In genomic region chr10:69807696-69808095, GRCh38 we compare ENCODE assay signal across 14 cellular contexts. TPM values are rescaled to one million over a fixed set of nuclear protein-coding genes. Genes with fewer than 3 reads are reported as not detected.
DNase-seq lines count a peak whose midpoint lies in the region; TF ChIP-seq lines count a peak whose summit lies in the region.
"Had no signal": no experiment of that assay in that cellular context is flagged by ENCODE, and none has a peak within 500 bp of the region (broad histone marks: within the 10 kb centered on the region; RNA-seq: fewer than 3 reads in every experiment).

No MANE protein-coding gene starts in this region.

- H3F3A ChIP-seq in GM23248 (ENCODE audit: insufficient read depth) = no peaks in the 10 kb centered on the region

- H2AFZ ChIP-seq in GM23248 (0 out of 2 replicates have a peak overlapping the region, but pooled peaks have one; percentile 11), fibroblast of lung (ENCODE audit: low read length) (no peak overlapping the region), osteoblast (ENCODE audit: low read length) (no peak overlapping the region)

- H3K9me3 ChIP-seq in GM23248 (ENCODE audit: low read depth) (no peaks in the 10 kb centered on the region), fibroblast of lung (ENCODE audit: control insufficient read depth, insufficient read depth, low read depth, low read length) (no peaks in the 10 kb centered on the region), osteoblast (ENCODE audit: low read depth, low read length) (no peaks in the 10 kb centered on the region), Peyer's patch (no peaks in the 10 kb centered on the region)
- H3K9me3 ChIP-seq: MG63, neutrophil had no signal

- H3K27me3 ChIP-seq in GM23248 (replicated peaks; ENCODE audit: insufficient read depth) (no peaks in the 10 kb centered on the region), fibroblast of lung (ENCODE audit: control insufficient read depth, insufficient read depth, low read length) (no peaks in the 10 kb centered on the region), osteoblast (ENCODE audit: insufficient read depth, low read length) (no peaks in the 10 kb centered on the region), Peyer's patch (no peaks in the 10 kb centered on the region)
- H3K27me3 ChIP-seq: MG63 had no signal

- H3K9ac ChIP-seq in GM23248 (no peak overlapping the region), fibroblast of lung (ENCODE audit: insufficient read depth, low read length) (no peak overlapping the region)

- H3K9me2 ChIP-seq in GM23248 (ENCODE audit: insufficient read depth) = no peaks in the 10 kb centered on the region

- in situ Hi-C loops in GM23248 (cut with MboI) = no loop called here

- H3K4me3 ChIP-seq in GM23248 = peak overlapping the region; percentile 8; the same call in 1 of the 2 replicates
- H3K4me3 ChIP-seq in fibroblast of lung (replicated peaks in 1 of 4; ENCODE audit: control extremely low read depth in 1 of 4, insufficient read depth in 1 of 4, low read depth in 3 of 4, low read length in 4 of 4) = no peak overlapping the region
- H3K4me3 ChIP-seq in osteoblast (ENCODE audit: insufficient read depth, low read length) = peak overlapping the region; percentile 9
- H3K4me3 ChIP-seq in Peyer's patch = no peak overlapping the region
- H3K4me3 ChIP-seq: lung, MG63 had no signal

- TF ChIP-seq CTCF in fibroblast of lung (conservative IDR thresholded peaks at IDR 0.05 in 1 of 2, IDR thresholded peaks at IDR 0.05 in 1 of 2; ENCODE audit: low read depth in 1 of 2, low read length in 2 of 2) (no peak), osteoblast (IDR thresholded peaks at IDR 0.05; ENCODE audit: extremely low read depth, low read depth, low read length) (no peak), Peyer's patch (IDR thresholded peaks at IDR 0.05) (no peak)

- no peaks in the 10 kb centered on the region for H3K36me3 ChIP-seq in GM23248 (ENCODE audit: low read depth)
- peaks cover 2% of the 10 kb centered on the region for H3K36me3 ChIP-seq in fibroblast of lung (ENCODE audit: control insufficient read depth, insufficient read depth, low read length)
- no peaks in the 10 kb centered on the region for H3K36me3 ChIP-seq in osteoblast (ENCODE audit: insufficient read depth, low read length)
- no peaks in the 10 kb centered on the region for H3K36me3 ChIP-seq in Peyer's patch
- H3K36me3 ChIP-seq: MG63, neutrophil had no signal

- H4K20me1 ChIP-seq in GM23248 (ENCODE audit: insufficient read depth) = no peaks in the 10 kb centered on the region
- H4K20me1 ChIP-seq in fibroblast of lung (ENCODE audit: control insufficient read depth, extremely low read depth, insufficient read depth, low read length) = no peaks in the 10 kb centered on the region
- peaks cover 2% of the 10 kb centered on the region for H4K20me1 ChIP-seq in osteoblast (ENCODE audit: insufficient read depth, low read length)

- H3K27ac ChIP-seq in GM23248 = no peak overlapping the region
- H3K27ac ChIP-seq in fibroblast of lung (ENCODE audit: insufficient read depth, low read length) = peak overlapping the region; percentile 75
- peak overlapping the region; percentile 47 for H3K27ac ChIP-seq in osteoblast (ENCODE audit: low read depth, low read length)
- no peak overlapping the region for H3K27ac ChIP-seq in Peyer's patch
- H3K27ac ChIP-seq: neutrophil had no signal

- H3K4me2 ChIP-seq in GM23248 (ENCODE audit: unreplicated experiment) (peak overlapping the region; percentile 58), fibroblast of lung (ENCODE audit: extremely low read depth, insufficient read depth, low read length) (peak overlapping the region; percentile 17), osteoblast (ENCODE audit: insufficient read depth, low read length) (peak overlapping the region; percentile 62)

- H3K79me2 ChIP-seq in GM23248 (ENCODE audit: insufficient read depth) (peaks cover 36% of the 10 kb centered on the region), fibroblast of lung (ENCODE audit: control insufficient read depth, insufficient read depth, low read length) (peaks cover 49% of the 10 kb centered on the region), osteoblast (ENCODE audit: insufficient read depth, low read length) (peaks cover 45% of the 10 kb centered on the region)

- H3K4me1 ChIP-seq in GM23248 (ENCODE audit: insufficient read depth) (peaks cover 12% of the 10 kb centered on the region), fibroblast of lung (ENCODE audit: control insufficient read depth, extremely low read depth, insufficient read depth, low read length) (peaks cover 14% of the 10 kb centered on the region), osteoblast (ENCODE audit: insufficient read depth, low read length) (peaks cover 26% of the 10 kb centered on the region), Peyer's patch (peaks cover 0 to 10% (median 0%) of the 10 kb centered on the region in 4 donors)

- no peak for TF ChIP-seq POLR2A in Peyer's patch (IDR thresholded peaks at IDR 0.05)

- WGBS in GM23248 (ENCODE audit: low coverage in 1 of 2, low lambda C conversion rate in 2 of 2, missing lambda C conversion rate in 2 of 2), 2 experiments = 99 to 100% methylated on average over 2 of the region's 2 CpGs

- peak; percentile 48 for DNase-seq in GM23248
- DNase-seq in RPMI7951 (ENCODE audit: low read depth) = peak; percentile 52
- peak; percentile 53 to 61 for DNase-seq in fibroblast of lung (ENCODE audit: low read depth in 2 of 2)
- DNase-seq in osteoblast (ENCODE audit: insufficient read length, low spot score, missing footprints) = peak; percentile 91
- DNase-seq in effector CD4-positive, alpha-beta T cell = no peak
- no peak for DNase-seq in COR-L47 (lab: John Stamatoyannopoulos, UW)
- DNase-seq in HUDEP-2 (lab: John Stamatoyannopoulos, UW; ENCODE audit: unreplicated experiment in 76 of 76) = no peak
- no peak for DNase-seq in Peyer's patch
- DNase-seq: activated naive CD4-positive, alpha-beta T cell treated with anti-CD3 and anti-CD28 coated beads for 36 hours; CD8-positive, alpha-beta memory T cell; hypothalamus; MG63 had no signal

RNA-seq across cellular contexts. Expression of gene COL13A1, which starts 6.0 kb away (rescaled TPM):
- 17.2 and 17.3 TPM in 2 replicates for total RNA-seq in GM23248 (2014; rRNA removed; shearing (Covaris generic))
- polyA plus RNA-seq in GM23248 (2016; fragmentation: Nextera tagmentation; extraction: Ambion mirVana) = 12.8 and 15.2 TPM in 2 replicates
- 17.1 and 26.2 TPM in 2 replicates for total RNA-seq in RPMI7951 (2014; rRNA removed; shearing (Covaris generic))
- total RNA-seq in fibroblast of lung = 6.4 and 7.4 TPM in 2 replicates
- polyA plus RNA-seq in fibroblast of lung = 5.7 and 10.7 TPM in 2 replicates
- 7.6 and 16.3 TPM in 2 replicates for polyA plus RNA-seq in fibroblast of lung (2012)
- 1.4 and 4.3 TPM in 2 replicates for polyA minus RNA-seq in fibroblast of lung (ENCODE audit: low replicate concordance)
- 1.1 and 1.8 TPM in 2 replicates for total RNA-seq in osteoblast
- 1 to 10 TPM in 2 of 4 donors, under 1 TPM in 1, not detected in 1; 0.94 to 6.6 (median 3.9) TPM for total RNA-seq in Peyer's patch
- total RNA-seq: activated naive CD4-positive, alpha-beta T cell treated with anti-CD3 and anti-CD28 coated beads for 36 hours; CD8-positive, alpha-beta memory T cell had no signal
- polyA plus RNA-seq: CD8-positive, alpha-beta memory T cell had no signal

Comparison
In these comparisons a context has a peak if more than half of its experiments do, and no peak if none do; other contexts are left out.
1. DNase-seq: peak in GM23248 (single experiment), RPMI7951 (single experiment), fibroblast of lung (2 of 2) and osteoblast (single experiment); none in effector CD4-positive, alpha-beta T cell (single experiment), COR-L47 (single experiment), HUDEP-2 (0 of 76) and Peyer's patch (0 of 3).
2. H3K27ac ChIP-seq: peak in fibroblast of lung (single experiment) and osteoblast (single experiment); none in GM23248 (single experiment) and Peyer's patch (0 of 4).
3. H3K4me3 ChIP-seq: peak in GM23248 (single experiment) and osteoblast (single experiment); none in fibroblast of lung (0 of 4) and Peyer's patch (0 of 4).
4. Peak in every context shown above with its lines, with median percentiles within 50 percentile points of each other: H3K4me2 ChIP-seq.